ENCODE assay signal across 19 cellular contexts in the genomic region with DNA sequence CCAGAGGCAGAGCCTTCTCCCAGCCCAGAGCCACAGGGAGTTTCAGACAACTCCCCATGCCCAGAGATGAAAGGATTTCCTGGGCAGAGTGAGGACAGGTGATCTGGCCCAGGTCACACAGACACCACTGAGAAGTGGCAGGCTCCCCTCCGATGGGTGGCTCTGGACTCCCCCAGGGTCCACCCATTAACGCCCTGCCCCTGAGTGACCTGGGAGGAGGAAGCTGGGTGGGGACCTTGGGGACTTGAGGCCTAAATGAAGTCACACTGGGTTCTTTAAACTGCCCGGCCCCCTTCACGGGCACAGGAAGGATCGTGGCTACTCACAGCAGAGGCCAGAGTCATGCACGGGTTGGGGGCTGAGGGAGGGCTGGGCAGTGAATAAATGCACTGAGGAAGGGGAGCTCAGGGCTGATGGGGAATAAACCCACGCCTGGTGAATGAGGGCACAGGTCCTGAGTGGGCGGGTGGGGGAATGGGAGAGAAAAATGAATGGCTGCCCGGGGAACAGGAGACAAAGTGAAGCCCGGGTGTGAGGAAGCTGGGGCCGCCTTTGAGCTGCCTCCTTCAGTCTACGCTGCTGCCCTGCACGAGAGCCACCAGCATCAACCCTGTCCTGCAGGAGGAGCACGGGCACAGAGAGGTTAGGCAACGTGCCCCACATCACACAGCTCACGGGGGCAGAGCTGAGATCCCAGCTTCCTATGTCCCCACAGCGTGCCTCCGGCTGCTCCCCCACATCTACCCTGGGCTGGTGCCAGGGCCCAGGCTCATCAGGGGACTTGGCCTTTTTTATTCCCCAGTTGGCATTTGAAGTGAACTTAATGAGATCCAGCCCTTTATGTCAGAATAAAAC.
A peak's percentile ranks its signal among the peaks of the same experiment; 100 is the strongest.
DNase-seq lines count a peak whose midpoint lies in the region; ATAC-seq and TF ChIP-seq lines count a peak whose summit lies in the region.
"Had no signal": no experiment of that assay in that cellular context is flagged by ENCODE, and none has a peak within 500 bp of the region (broad histone marks: within the 10 kb centered on the region; RNA-seq: fewer than 3 reads in every experiment).

No MANE protein-coding gene starts in this region.

- H4K8ac ChIP-seq in trophoblast cell (ENCODE audit: low read depth, low read length) = no peak overlapping the region

- no peak for TF ChIP-seq POLR2A in stomach (IDR thresholded peaks at IDR 0.05)

- 64 to 70% (median 69%) methylated on average over 17 to 18 of the region's 18 CpGs for WGBS in stomach, 5 donors
- no CpG with 5 or more reads among the region's 18 CpGs for WGBS in trophoblast cell (ENCODE audit: extremely low coverage, insufficient coverage, insufficient read length)

- H3K4me3 ChIP-seq in stomach (no peak overlapping the region), trophoblast cell (ENCODE audit: low read depth, low read length) (no peak overlapping the region)

- no peak overlapping the region for H4K12ac ChIP-seq in trophoblast cell (ENCODE audit: low read depth, low read length)

- H3K27me3 ChIP-seq in stomach (peaks cover 0 to 89% (median 9%) of the 10 kb centered on the region in 3 donors), trophoblast cell (ENCODE audit: insufficient read depth, low read length) (no peaks in the 10 kb centered on the region)

- no peak overlapping the region for H2BK5ac ChIP-seq in trophoblast cell (ENCODE audit: low read depth, low read length, poor library complexity)

- H3K14ac ChIP-seq in trophoblast cell (ENCODE audit: low read length) = no peak overlapping the region

- H3K18ac ChIP-seq in trophoblast cell (ENCODE audit: low read length) = no peak overlapping the region

- H3K9me3 ChIP-seq in stomach = peaks cover 0 to 7% (median 2%) of the 10 kb centered on the region in 4 donors
- no peaks in the 10 kb centered on the region for H3K9me3 ChIP-seq in trophoblast cell (ENCODE audit: insufficient read depth, low read depth, low read length)

- no peaks in the 10 kb centered on the region for H3K36me3 ChIP-seq in stomach
- H3K36me3 ChIP-seq in trophoblast cell (ENCODE audit: control insufficient read depth in 1 of 2, insufficient read depth in 2 of 2, low read length in 2 of 2) = no peaks in the 10 kb centered on the region

- H2AK5ac ChIP-seq in trophoblast cell (ENCODE audit: low read length) = no peak overlapping the region

- ATAC-seq in Right ventricle myocardium superior (ENCODE audit: poor library complexity) = no peak
- ATAC-seq in left lobe of liver = no peak
- no peak for ATAC-seq in HG03354 (IDR thresholded peaks at IDR 0.05; ENCODE audit: poor library complexity, severe bottlenecking, unreplicated experiment)

- no peak overlapping the region for H3K4ac ChIP-seq in trophoblast cell (ENCODE audit: low read depth, low read length)

- intact Hi-C loops in cardiac septum (cut with DNase I) (no loop called here), Right ventricle myocardium superior (cut with DNase I) (no loop called here), stomach (cut with DNase I; ENCODE audit: low total_unique reads) (no loop called here)

- no peak overlapping the region for H3K9ac ChIP-seq in trophoblast cell (ENCODE audit: low read length)

- TF ChIP-seq CTCF in stomach (IDR thresholded peaks at IDR 0.05) = no peak

- H2BK120ac ChIP-seq in trophoblast cell (ENCODE audit: insufficient read depth, low read length, poor library complexity) = no peak overlapping the region

- no peaks in the 10 kb centered on the region for H3K79me2 ChIP-seq in trophoblast cell (ENCODE audit: control insufficient read depth, insufficient read depth, low read length, poor library complexity)

- H3K4me1 ChIP-seq in stomach (no peaks in the 10 kb centered on the region), trophoblast cell (ENCODE audit: control insufficient read depth in 1 of 2, insufficient read depth in 2 of 2, low read length in 2 of 2) (no peaks in the 10 kb centered on the region)

- H4K91ac ChIP-seq in trophoblast cell (ENCODE audit: low read depth, low read length) = no peak overlapping the region

- H3K4me2 ChIP-seq in trophoblast cell (ENCODE audit: low read length) = no peak overlapping the region

- DNase-seq in cardiac septum (ENCODE audit: low spot score) (peak; percentile 38), Right ventricle myocardium superior (no peak), NCI-H69 (lab: John Stamatoyannopoulos, UW) (peak; percentile 10), left lobe of liver (ENCODE audit: low spot score) (peak; percentile 30), stomach (peak; percentile 18), trophoblast cell (no peak), COLO829 (ENCODE audit: low spot score) (no peak)
- DNase-seq: COR-L47, EL, IMR-90, Kasumi-1, MM.1S, NCI-H1105 treated with DMSO at 0.1 percent for 48 hours, NCI-H2107, NCI-H2227 treated with DMSO at 0.1 percent for 48 hours, NCI-H524 treated with DMSO at 0.1 percent for 48 hours, OCI-M1 had no signal

- H2BK12ac ChIP-seq in trophoblast cell (ENCODE audit: low read length) = no peak overlapping the region

- no peak overlapping the region for H3K27ac ChIP-seq in stomach
- no peak overlapping the region for H3K27ac ChIP-seq in trophoblast cell (ENCODE audit: low read depth, low read length)
- H3K27ac ChIP-seq: C4-2B had no signal

- no peak overlapping the region for H3K23ac ChIP-seq in trophoblast cell (ENCODE audit: low read length)

- H3K79me1 ChIP-seq in trophoblast cell (ENCODE audit: low read length) = no peaks in the 10 kb centered on the region

- no peak for TF ChIP-seq EP300 in stomach (IDR thresholded peaks at IDR 0.05)

- no peak overlapping the region for H2AFZ ChIP-seq in trophoblast cell (ENCODE audit: insufficient read depth, low read length, poor library complexity)

Comparison
In these comparisons a context has a peak if more than half of its experiments do, and no peak if none do; other contexts are left out.
1. DNase-seq: peak in cardiac septum (single experiment), NCI-H69 (single experiment), left lobe of liver (single experiment) and stomach (single experiment); none in Right ventricle myocardium superior (single experiment), trophoblast cell (0 of 2) and COLO829 (single experiment).